ENCODE assay signal across 1 cellular context in the genomic region with DNA sequence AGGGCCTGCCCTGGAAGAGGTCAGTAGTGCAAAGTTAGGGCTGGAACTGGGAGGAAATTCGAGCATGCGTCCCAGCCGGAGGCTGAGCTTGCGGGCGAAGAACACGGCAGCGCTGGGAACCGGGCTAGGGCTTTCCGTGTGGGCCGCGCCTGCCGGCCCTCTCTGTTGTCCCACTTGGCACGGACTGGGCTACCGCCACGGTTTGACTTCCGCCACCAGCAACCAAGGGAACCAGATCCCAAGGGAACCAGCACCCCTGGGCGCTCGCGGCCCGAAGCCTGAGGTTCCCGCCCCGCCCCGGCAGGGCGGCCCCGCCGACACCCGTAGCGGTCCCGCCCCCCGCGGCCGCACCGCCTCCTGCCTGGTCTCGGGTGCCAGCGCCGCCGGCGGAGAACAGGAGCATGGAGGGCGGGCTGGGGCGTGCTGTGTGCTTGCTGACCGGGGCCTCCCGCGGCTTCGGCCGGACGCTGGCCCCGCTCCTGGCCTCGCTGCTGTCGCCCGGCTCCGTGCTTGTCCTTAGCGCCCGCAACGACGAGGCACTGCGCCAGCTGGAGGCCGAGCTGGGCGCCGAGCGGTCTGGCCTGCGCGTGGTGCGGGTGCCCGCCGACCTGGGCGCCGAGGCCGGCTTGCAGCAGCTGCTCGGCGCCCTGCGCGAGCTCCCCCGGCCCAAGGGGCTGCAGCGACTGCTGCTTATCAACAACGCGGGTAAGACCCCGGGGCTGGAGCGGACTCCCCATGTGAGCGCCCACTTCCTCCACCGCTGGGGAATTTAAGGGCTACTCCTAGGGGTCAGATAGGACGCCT.
TF ChIP-seq lines count a peak whose summit lies in the region.

Gene SPR (plus strand): TSS at position 377 of the 804 bp plus-strand sequence. CDS start 25 bp downstream, at position 402.

TF ChIP-seq in HepG2, 621 proteins besides CTCF, POLR2A, EP300 and RAD21 (continued from another document and continues in another):
- TF ChIP-seq, protein P1, sequence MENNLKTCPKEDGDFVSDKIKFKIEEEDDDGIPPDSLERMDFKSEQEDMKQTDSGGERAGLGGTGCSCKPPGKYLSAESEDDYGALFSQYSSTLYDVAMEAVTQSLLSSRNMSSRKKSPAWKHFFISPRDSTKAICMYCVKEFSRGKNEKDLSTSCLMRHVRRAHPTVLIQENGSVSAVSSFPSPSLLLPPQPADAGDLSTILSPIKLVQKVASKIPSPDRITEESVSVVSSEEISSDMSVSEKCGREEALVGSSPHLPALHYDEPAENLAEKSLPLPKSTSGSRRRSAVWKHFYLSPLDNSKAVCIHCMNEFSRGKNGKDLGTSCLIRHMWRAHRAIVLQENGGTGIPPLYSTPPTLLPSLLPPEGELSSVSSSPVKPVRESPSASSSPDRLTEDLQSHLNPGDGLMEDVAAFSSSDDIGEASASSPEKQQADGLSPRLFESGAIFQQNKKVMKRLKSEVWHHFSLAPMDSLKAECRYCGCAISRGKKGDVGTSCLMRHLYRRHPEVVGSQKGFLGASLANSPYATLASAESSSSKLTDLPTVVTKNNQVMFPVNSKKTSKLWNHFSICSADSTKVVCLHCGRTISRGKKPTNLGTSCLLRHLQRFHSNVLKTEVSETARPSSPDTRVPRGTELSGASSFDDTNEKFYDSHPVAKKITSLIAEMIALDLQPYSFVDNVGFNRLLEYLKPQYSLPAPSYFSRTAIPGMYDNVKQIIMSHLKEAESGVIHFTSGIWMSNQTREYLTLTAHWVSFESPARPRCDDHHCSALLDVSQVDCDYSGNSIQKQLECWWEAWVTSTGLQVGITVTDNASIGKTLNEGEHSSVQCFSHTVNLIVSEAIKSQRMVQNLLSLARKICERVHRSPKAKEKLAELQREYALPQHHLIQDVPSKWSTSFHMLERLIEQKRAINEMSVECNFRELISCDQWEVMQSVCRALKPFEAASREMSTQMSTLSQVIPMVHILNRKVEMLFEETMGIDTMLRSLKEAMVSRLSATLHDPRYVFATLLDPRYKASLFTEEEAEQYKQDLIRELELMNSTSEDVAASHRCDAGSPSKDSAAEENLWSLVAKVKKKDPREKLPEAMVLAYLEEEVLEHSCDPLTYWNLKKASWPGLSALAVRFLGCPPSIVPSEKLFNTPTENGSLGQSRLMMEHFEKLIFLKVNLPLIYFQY (CRISPR knock-in tag; IDR thresholded peaks at IDR 0.05; ENCODE audit: borderline replicate concordance), result peak; percentile 79; the same call in 1 of the 2 replicates
- TF ChIP-seq MBD4 (IDR thresholded peaks at IDR 0.05; ENCODE audit: borderline replicate concordance, low read length), result no peak
- peak; percentile 61; the same call in 1 of the 2 replicates for TF ChIP-seq ZNF234 (CRISPR knock-in tag; conservative IDR thresholded peaks at IDR 0.05)
- TF ChIP-seq ZFP36L1 (CRISPR knock-in tag; IDR thresholded peaks at IDR 0.05), result no peak; the same call in 1 of the 2 replicates
- TF ChIP-seq ZFP36 (IDR thresholded peaks at IDR 0.05; ENCODE audit: borderline replicate concordance, low read depth, low read length, partially characterized antibody), result no peak
- no peak for TF ChIP-seq TCF7 (IDR thresholded peaks at IDR 0.05; ENCODE audit: low read depth)
- no peak for TF ChIP-seq DPF2 (CRISPR knock-in tag; IDR thresholded peaks at IDR 0.05; ENCODE audit: borderline replicate concordance, low read depth)
- TF ChIP-seq MBNL3 (CRISPR knock-in tag; conservative IDR thresholded peaks at IDR 0.05), result no peak
- 0 out of 2 replicates have a peak, but pooled peaks have one; percentile 14 for TF ChIP-seq SIX1 (CRISPR knock-in tag; IDR thresholded peaks at IDR 0.05; ENCODE audit: borderline replicate concordance)
- TF ChIP-seq ETS1 (CRISPR knock-in tag; IDR thresholded peaks at IDR 0.05), result 0 out of 2 replicates have a peak, but pooled peaks have one; percentile 50
- no peak for TF ChIP-seq ZNF12 (CRISPR knock-in tag; IDR thresholded peaks at IDR 0.05)
- TF ChIP-seq PCBP2 (optimal IDR thresholded peaks at IDR 0.05; ENCODE audit: low read depth, low read length, poor library complexity, severe bottlenecking), result no peak
- no peak for TF ChIP-seq HCFC1 (IDR thresholded peaks at IDR 0.05; ENCODE audit: low read depth, low read length)
- peak; percentile 76 for TF ChIP-seq SPEN (CRISPR knock-in tag; IDR thresholded peaks at IDR 0.05; ENCODE audit: low read depth)
- TF ChIP-seq THAP7 (CRISPR knock-in tag; IDR thresholded peaks at IDR 0.05), result peak; percentile 80; the same call in 1 of the 2 replicates
- TF ChIP-seq FOXA1 (IDR thresholded peaks at IDR 0.05), result no peak
- TF ChIP-seq FOXA1 (CRISPR knock-in tag; IDR thresholded peaks at IDR 0.05), result no peak
- 0 out of 2 replicates have a peak, but pooled peaks have one; percentile 67 for TF ChIP-seq SNAPC2 (CRISPR knock-in tag; IDR thresholded peaks at IDR 0.05)
- TF ChIP-seq, protein P2, sequence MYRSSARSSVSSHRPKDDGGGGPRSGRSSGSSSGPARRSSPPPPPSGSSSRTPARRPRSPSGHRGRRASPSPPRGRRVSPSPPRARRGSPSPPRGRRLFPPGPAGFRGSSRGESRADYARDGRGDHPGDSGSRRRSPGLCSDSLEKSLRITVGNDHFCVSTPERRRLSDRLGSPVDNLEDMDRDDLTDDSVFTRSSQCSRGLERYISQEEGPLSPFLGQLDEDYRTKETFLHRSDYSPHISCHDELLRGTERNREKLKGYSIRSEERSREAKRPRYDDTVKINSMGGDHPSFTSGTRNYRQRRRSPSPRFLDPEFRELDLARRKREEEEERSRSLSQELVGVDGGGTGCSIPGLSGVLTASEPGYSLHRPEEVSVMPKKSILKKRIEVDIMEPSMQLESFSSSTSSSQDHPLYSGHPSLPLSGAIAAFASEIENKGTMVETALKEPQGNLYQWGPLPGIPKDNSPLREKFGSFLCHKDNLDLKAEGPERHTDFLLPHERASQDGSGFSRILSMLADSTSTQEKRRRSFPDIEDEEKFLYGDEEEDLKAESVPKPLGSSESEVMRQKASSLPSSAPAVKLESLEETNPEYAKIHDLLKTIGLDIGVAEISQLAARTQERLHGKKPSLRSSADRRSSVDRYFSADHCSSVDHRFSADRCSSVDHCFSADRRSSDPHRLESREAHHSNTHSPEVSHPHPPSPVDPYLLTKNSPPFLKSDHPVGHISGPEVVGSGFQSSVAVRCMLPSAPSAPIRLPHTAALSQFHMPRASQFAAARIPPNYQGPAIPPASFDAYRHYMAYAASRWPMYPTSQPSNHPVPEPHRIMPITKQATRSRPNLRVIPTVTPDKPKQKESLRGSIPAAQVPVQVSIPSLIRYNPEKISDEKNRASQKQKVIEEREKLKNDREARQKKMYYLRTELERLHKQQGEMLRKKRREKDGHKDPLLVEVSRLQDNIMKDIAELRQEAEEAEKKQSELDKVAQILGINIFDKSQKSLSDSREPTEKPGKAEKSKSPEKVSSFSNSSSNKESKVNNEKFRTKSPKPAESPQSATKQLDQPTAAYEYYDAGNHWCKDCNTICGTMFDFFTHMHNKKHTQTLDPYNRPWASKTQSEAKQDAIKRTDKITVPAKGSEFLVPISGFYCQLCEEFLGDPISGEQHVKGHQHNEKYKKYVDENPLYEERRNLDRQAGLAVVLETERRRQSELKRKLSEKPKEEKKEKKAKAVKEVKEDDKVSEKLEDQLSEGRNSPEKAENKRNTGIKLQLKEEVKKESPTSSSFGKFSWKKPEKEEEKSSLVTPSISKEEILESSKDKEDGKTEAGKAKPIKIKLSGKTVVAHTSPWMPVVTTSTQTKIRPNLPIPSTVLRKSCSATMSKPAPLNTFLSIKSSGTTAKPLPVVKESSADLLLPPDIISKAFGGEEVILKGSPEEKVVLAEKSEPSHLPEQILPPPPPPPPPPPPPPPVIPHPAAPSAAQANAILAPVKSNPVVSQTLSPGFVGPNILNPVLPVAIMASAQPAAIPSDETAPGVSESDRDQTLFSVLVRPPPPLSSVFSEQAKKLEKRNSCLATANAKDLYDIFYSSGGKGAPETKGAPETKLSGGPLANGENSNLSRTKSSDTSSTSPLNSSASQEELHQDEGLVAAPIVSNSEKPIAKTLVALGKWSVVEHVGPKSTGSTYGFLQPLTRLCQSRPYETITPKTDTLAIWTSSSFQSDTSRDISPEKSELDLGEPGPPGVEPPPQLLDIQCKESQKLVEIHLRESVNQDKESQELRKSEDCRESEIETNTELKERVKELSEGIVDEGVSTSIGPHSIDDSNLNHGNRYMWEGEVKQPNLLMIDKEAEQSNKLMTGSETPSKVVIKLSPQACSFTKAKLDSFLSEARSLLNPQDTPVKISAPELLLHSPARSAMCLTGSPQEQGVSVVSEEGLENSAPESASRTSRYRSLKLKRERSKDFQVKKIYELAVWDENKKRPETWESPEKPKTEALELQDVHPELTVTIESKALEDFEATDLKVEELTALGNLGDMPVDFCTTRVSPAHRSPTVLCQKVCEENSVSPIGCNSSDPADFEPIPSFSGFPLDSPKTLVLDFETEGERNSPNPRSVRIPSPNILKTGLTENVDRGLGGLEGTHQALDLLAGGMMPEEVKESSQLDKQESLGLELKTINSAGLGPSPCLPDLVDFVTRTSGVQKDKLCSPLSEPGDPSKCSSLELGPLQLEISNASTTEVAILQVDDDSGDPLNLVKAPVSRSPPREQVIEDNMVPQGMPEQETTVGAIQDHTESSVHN (CRISPR knock-in tag; IDR thresholded peaks at IDR 0.05), result no peak
- no peak for TF ChIP-seq ZNF703 (CRISPR knock-in tag; IDR thresholded peaks at IDR 0.05; ENCODE audit: borderline replicate concordance)
- TF ChIP-seq, protein P3, sequence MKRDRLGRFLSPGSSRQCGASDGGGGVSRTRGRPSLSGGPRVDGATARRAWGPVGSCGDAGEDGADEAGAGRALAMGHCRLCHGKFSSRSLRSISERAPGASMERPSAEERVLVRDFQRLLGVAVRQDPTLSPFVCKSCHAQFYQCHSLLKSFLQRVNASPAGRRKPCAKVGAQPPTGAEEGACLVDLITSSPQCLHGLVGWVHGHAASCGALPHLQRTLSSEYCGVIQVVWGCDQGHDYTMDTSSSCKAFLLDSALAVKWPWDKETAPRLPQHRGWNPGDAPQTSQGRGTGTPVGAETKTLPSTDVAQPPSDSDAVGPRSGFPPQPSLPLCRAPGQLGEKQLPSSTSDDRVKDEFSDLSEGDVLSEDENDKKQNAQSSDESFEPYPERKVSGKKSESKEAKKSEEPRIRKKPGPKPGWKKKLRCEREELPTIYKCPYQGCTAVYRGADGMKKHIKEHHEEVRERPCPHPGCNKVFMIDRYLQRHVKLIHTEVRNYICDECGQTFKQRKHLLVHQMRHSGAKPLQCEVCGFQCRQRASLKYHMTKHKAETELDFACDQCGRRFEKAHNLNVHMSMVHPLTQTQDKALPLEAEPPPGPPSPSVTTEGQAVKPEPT (CRISPR knock-in tag; IDR thresholded peaks at IDR 0.05; ENCODE audit: low read depth), result peak; percentile 87; the same call in 1 of the 2 replicates
- peak; percentile 69; the same call in 1 of the 2 replicates for TF ChIP-seq ZNF343 (CRISPR knock-in tag; IDR thresholded peaks at IDR 0.05)
- TF ChIP-seq NR2F1 (CRISPR knock-in tag; IDR thresholded peaks at IDR 0.05), result no peak
- TF ChIP-seq CSRNP2 (CRISPR knock-in tag; conservative IDR thresholded peaks at IDR 0.05; ENCODE audit: low read depth), result no peak
- TF ChIP-seq ZFAT (CRISPR knock-in tag; conservative IDR thresholded peaks at IDR 0.05), result no peak
- TF ChIP-seq ZNF572 (CRISPR knock-in tag; IDR thresholded peaks at IDR 0.05), result no peak
- TF ChIP-seq ZNF207 (IDR thresholded peaks at IDR 0.05; ENCODE audit: borderline replicate concordance), result no peak
- TF ChIP-seq CEBPG (CRISPR knock-in tag; IDR thresholded peaks at IDR 0.05), result no peak
- TF ChIP-seq PRDM15 (CRISPR knock-in tag; IDR thresholded peaks at IDR 0.05), result no peak; the same call in 1 of the 2 replicates
- TF ChIP-seq HOXA9 (CRISPR knock-in tag; IDR thresholded peaks at IDR 0.05; ENCODE audit: borderline replicate concordance), result peak; percentile 90
